8 cellular contexts compared by ENCODE assay signal in genomic region chr3:115513411-115513800, GRCh38.
DNase-seq lines count a peak whose midpoint lies in the region; ATAC-seq and TF ChIP-seq lines count a peak whose summit lies in the region.

No MANE protein-coding gene starts in this region.

- H3K79me2 ChIP-seq in parathyroid adenoma, result no peaks in the 10 kb centered on the region

- H2AFZ ChIP-seq in parathyroid adenoma, result peak overlapping the region; percentile 88

- H3K4me3 ChIP-seq in GM08714 (ENCODE audit: low read length) (peak overlapping the region; percentile 67; the same call in 1 of the 2 replicates), epithelial cell of esophagus (ENCODE audit: low read length) (no peak overlapping the region), parathyroid adenoma (ENCODE audit: low read depth, low read length) (peak overlapping the region; percentile 54)

- no peaks in the 10 kb centered on the region for H3K4me1 ChIP-seq in parathyroid adenoma

- no peak for ATAC-seq in omental fat pad (ENCODE audit: low FRiP score)

- H3K27me3 ChIP-seq in parathyroid adenoma (ENCODE audit: control insufficient read depth, insufficient read depth, low read length), result no peaks in the 10 kb centered on the region

- TF ChIP-seq CTCF in epithelial cell of esophagus (IDR thresholded peaks at IDR 0.05; ENCODE audit: insufficient read depth, low read depth, low read length, missing control alignments) (no peak), parathyroid adenoma (IDR thresholded peaks at IDR 0.05) (no peak), omental fat pad (IDR thresholded peaks at IDR 0.05) (no peak)

- no peak overlapping the region for H3K27ac ChIP-seq in parathyroid adenoma

- H3K9ac ChIP-seq in parathyroid adenoma, result no peak overlapping the region

- no peaks in the 10 kb centered on the region for H3K36me3 ChIP-seq in parathyroid adenoma (ENCODE audit: control insufficient read depth, insufficient read depth, low read length)

- DNase-seq in OCI-M2 (lab: John Stamatoyannopoulos, UW; ENCODE audit: unreplicated experiment) (peak; percentile 7), epithelial cell of esophagus (ENCODE audit: low read depth) (peak; percentile 37), omental fat pad (ENCODE audit: low spot score) (no peak), NCI-H2171 (lab: John Stamatoyannopoulos, UW) (no peak), NCI-H446 treated with DMSO at 0.1 percent for 48 hours (lab: John Stamatoyannopoulos, UW) (no peak), kidney glomerular epithelial cell (lab: John Stamatoyannopoulos, UW) (no peak)

- H3K4me2 ChIP-seq in parathyroid adenoma (ENCODE audit: low read length), result peak overlapping the region; percentile 72

- no peaks in the 10 kb centered on the region for H3K9me3 ChIP-seq in parathyroid adenoma (ENCODE audit: control insufficient read depth, low read length)

Comparison
In these comparisons a context has a peak if more than half of its experiments do, and no peak if none do; other contexts are left out.
1. DNase-seq: peak in OCI-M2 (single experiment) and epithelial cell of esophagus (single experiment); none in omental fat pad (single experiment), NCI-H2171 (single experiment), NCI-H446 treated with DMSO at 0.1 percent for 48 hours (single experiment) and kidney glomerular epithelial cell (single experiment).